8 cellular contexts compared by ENCODE assay signal in genomic region chr17:78970834-78971763, GRCh38. TPM values are rescaled to one million over a fixed set of nuclear protein-coding genes. Genes with fewer than 3 reads are reported as not detected.
DNase-seq lines count a peak whose midpoint lies in the region; ATAC-seq and TF ChIP-seq lines count a peak whose summit lies in the region.

No MANE protein-coding gene starts in this region.

- peak overlapping the region; percentile 69; the same call in 1 of the 2 replicates for H2AFZ ChIP-seq in OCI-LY3 (ENCODE audit: low read depth, low read length)

- TF ChIP-seq CTCF in OCI-LY3 (IDR thresholded peaks at IDR 0.05; ENCODE audit: low read depth, low read length) (peak; percentile 92), endothelial cell (IDR thresholded peaks at IDR 0.05; ENCODE audit: unreplicated experiment) (peak; percentile 84), mucosa of descending colon (IDR thresholded peaks at IDR 0.05) (peak; percentile 61)

- H3K9me3 Mint-ChIP-seq in CD4-positive, CD25-positive, alpha-beta regulatory T cell = no peaks in the 10 kb centered on the region
- H3K9me3 Mint-ChIP-seq in endothelial cell (ENCODE audit: unreplicated experiment) = no peaks in the 10 kb centered on the region

- H3K4me1 ChIP-seq in CD4-positive, CD25-positive, alpha-beta regulatory T cell (ENCODE audit: control insufficient read depth, insufficient read depth, low read length, poor library complexity, severe bottlenecking) = peaks cover 7% of the 10 kb centered on the region
- H3K4me1 ChIP-seq in HUES64 (ENCODE audit: insufficient read depth, low read length) (0 out of 2 replicates have a peak, but pooled peaks cover 10% of the 10 kb centered on the region), OCI-LY3 (ENCODE audit: low read length) (peaks cover 8% of the 10 kb centered on the region; the same call in 1 of the 2 replicates), mucosa of descending colon (ENCODE audit: low read depth) (peaks cover 19% of the 10 kb centered on the region)

- H3K4me3 ChIP-seq in CD4-positive, CD25-positive, alpha-beta regulatory T cell (ENCODE audit: low read depth, low read length) = no peak overlapping the region
- H3K4me3 ChIP-seq in HUES64 (ENCODE audit: low read length) (no peak overlapping the region), OCI-LY3 (ENCODE audit: low read length) (peak overlapping the region; percentile 49), mucosa of descending colon (no peak overlapping the region)

- no peaks in the 10 kb centered on the region for H4K20me1 ChIP-seq in OCI-LY3 (ENCODE audit: insufficient read depth, low read length)

- no peak overlapping the region for H3K9ac ChIP-seq in HUES64 (ENCODE audit: low read depth, low read length)
- H3K9ac ChIP-seq in OCI-LY3 (ENCODE audit: low read length) = peak overlapping the region; percentile 17; the same call in 1 of the 2 replicates

- ATAC-seq in CD4-positive, CD25-positive, alpha-beta regulatory T cell (ENCODE audit: low read depth in 2 of 2) = peak; percentile 59 to 71
- peak; percentile 66 for ATAC-seq in mucosa of descending colon
- ATAC-seq in HG03045 (IDR thresholded peaks at IDR 0.05; ENCODE audit: unreplicated experiment) = no peak

- H3K36me3 ChIP-seq in CD4-positive, CD25-positive, alpha-beta regulatory T cell (ENCODE audit: control insufficient read depth, insufficient read depth, low read length) = no peaks in the 10 kb centered on the region
- no peaks in the 10 kb centered on the region; the same call in 1 of the 2 replicates for H3K36me3 ChIP-seq in HUES64 (ENCODE audit: insufficient read depth, low read length)
- no peaks in the 10 kb centered on the region for H3K36me3 ChIP-seq in OCI-LY3 (replicated peaks; ENCODE audit: low read depth, low read length)
- H3K36me3 ChIP-seq in mucosa of descending colon (ENCODE audit: low read depth) = no peaks in the 10 kb centered on the region

- DNase-seq in CD4-positive, CD25-positive, alpha-beta regulatory T cell = peak; percentile 62 to 77 (median 69)
- DNase-seq in activated CD8-positive, alpha-beta memory T cell treated with anti-CD3 and anti-CD28 coated beads, Interleukin-2, amount 50 U/mL, for 4 hours = peak; percentile 82
- DNase-seq in endothelial cell (ENCODE audit: low spot score) (peak; percentile 83), mucosa of descending colon (peak in 2 of 3 donors; percentile 85 to 93)
- DNase-seq in stimulated activated CD8-positive, alpha-beta memory T cell treated with anti-CD3 and anti-CD28 coated beads, Interleukin-4, amount 100 ng/mL, for 48 hours = peak; percentile 90

- peak overlapping the region; percentile 43 to 53 (median 50) for H3K27ac Mint-ChIP-seq in CD4-positive, CD25-positive, alpha-beta regulatory T cell
- H3K27ac Mint-ChIP-seq in endothelial cell (ENCODE audit: unreplicated experiment) = peak overlapping the region; percentile 24

- H3K4me2 ChIP-seq in OCI-LY3 (ENCODE audit: low read length) = peak overlapping the region; percentile 64

- intact Hi-C loops in mucosa of descending colon (cut with DNase I, micrococcal nuclease) = loop anchor here (2.0 to 5.0 kb wide), 2 partner anchors 104 to 109 kb away; no protein-coding TSS in a partner anchor

- no peaks in the 10 kb centered on the region for H3K79me2 ChIP-seq in OCI-LY3 (ENCODE audit: low read length)

- no peak overlapping the region for H3K27ac ChIP-seq in CD4-positive, CD25-positive, alpha-beta regulatory T cell (ENCODE audit: insufficient read depth, low read length, poor library complexity, severe bottlenecking)
- H3K27ac ChIP-seq in HUES64 (ENCODE audit: low read depth, low read length) = peak overlapping the region; percentile 52; the same call in 1 of the 2 replicates
- H3K27ac ChIP-seq in OCI-LY3 (ENCODE audit: low read length) = no peak overlapping the region

- H3K27me3 ChIP-seq in CD4-positive, CD25-positive, alpha-beta regulatory T cell (ENCODE audit: control insufficient read depth, insufficient read depth, low read length) = no peaks in the 10 kb centered on the region
- H3K27me3 ChIP-seq in HUES64 (ENCODE audit: insufficient read depth, low read length) (no peaks in the 10 kb centered on the region), OCI-LY3 (ENCODE audit: low read depth, low read length) (no peaks in the 10 kb centered on the region)

- peaks cover 0 to 10% (median 5%) of the 10 kb centered on the region in 4 donors for H3K4me1 Mint-ChIP-seq in CD4-positive, CD25-positive, alpha-beta regulatory T cell
- peaks cover 17% of the 10 kb centered on the region for H3K4me1 Mint-ChIP-seq in endothelial cell (ENCODE audit: unreplicated experiment)

- H3K36me3 Mint-ChIP-seq in CD4-positive, CD25-positive, alpha-beta regulatory T cell = peaks cover 5% of the 10 kb centered on the region
- H3K36me3 Mint-ChIP-seq in endothelial cell (ENCODE audit: low read depth, unreplicated experiment) = no peaks in the 10 kb centered on the region

- no peaks in the 10 kb centered on the region for H3K9me3 ChIP-seq in CD4-positive, CD25-positive, alpha-beta regulatory T cell (ENCODE audit: control insufficient read depth in 2 of 2, low read length in 2 of 2)
- H3K9me3 ChIP-seq in HUES64 (ENCODE audit: insufficient read depth, low read depth, low read length) = no peaks in the 10 kb centered on the region
- no peaks in the 10 kb centered on the region for H3K9me3 ChIP-seq in OCI-LY3 (ENCODE audit: insufficient read depth, low read length)
- H3K9me3 ChIP-seq in mucosa of descending colon = no peaks in the 10 kb centered on the region

- H3K27me3 Mint-ChIP-seq in CD4-positive, CD25-positive, alpha-beta regulatory T cell = no peaks in the 10 kb centered on the region
- peaks cover 3% of the 10 kb centered on the region for H3K27me3 Mint-ChIP-seq in endothelial cell (ENCODE audit: unreplicated experiment)

- 57% methylated on average over 34 of the region's 34 CpGs for WGBS in HUES64

- H3K4me3 Mint-ChIP-seq in CD4-positive, CD25-positive, alpha-beta regulatory T cell = no peak overlapping the region
- H3K4me3 Mint-ChIP-seq in endothelial cell (ENCODE audit: unreplicated experiment) = no peak overlapping the region

RNA-seq across cellular contexts. Expression of gene LGALS3BP, which starts 8.6 kb away (rescaled TPM):
- total RNA-seq in CD4-positive, CD25-positive, alpha-beta regulatory T cell = 25.0 TPM
- polyA plus RNA-seq in CD4-positive, CD25-positive, alpha-beta regulatory T cell = 10 to 100 TPM; 23.4 to 43.5 (median 28.8) TPM
- polyA plus RNA-seq in HUES64 (2013, experiment 1 of 2) = 29.6 TPM
- 36.8 TPM for polyA plus RNA-seq in HUES64 (2013, experiment 2 of 2)
- total RNA-seq in endothelial cell (ENCODE audit: unreplicated experiment) = 12.6 TPM
- total RNA-seq in mucosa of descending colon = 100 to 1,000 TPM; 329 to 838 (median 752) TPM

RNA-seq across cellular contexts. Expression of gene CANT1, which starts 38.5 kb away (rescaled TPM):
- 49.6 TPM for total RNA-seq in CD4-positive, CD25-positive, alpha-beta regulatory T cell
- polyA plus RNA-seq in CD4-positive, CD25-positive, alpha-beta regulatory T cell = 10 to 100 TPM in 1 of 4 donors, 1 to 10 TPM in 3; 8.5 to 11.7 (median 9.6) TPM
- polyA plus RNA-seq in HUES64 (2013, experiment 1 of 2) = 28.4 TPM
- 26.9 TPM for polyA plus RNA-seq in HUES64 (2013, experiment 2 of 2)
- total RNA-seq in endothelial cell (ENCODE audit: unreplicated experiment) (81.6 TPM), mucosa of descending colon (100 to 1,000 TPM; 159 to 376 (median 242) TPM)

RNA-seq across cellular contexts. Expression of gene TIMP2, which starts 45.9 kb away (rescaled TPM):
- total RNA-seq in CD4-positive, CD25-positive, alpha-beta regulatory T cell = 6.5 TPM
- polyA plus RNA-seq in CD4-positive, CD25-positive, alpha-beta regulatory T cell = under 1 TPM in 3 of 4 donors, not detected in 1; 0.29 to 0.46 (median 0.35) TPM
- polyA plus RNA-seq in HUES64 (2013, experiment 1 of 2) = 25.5 TPM
- 30.2 TPM for polyA plus RNA-seq in HUES64 (2013, experiment 2 of 2)
- total RNA-seq in endothelial cell (ENCODE audit: unreplicated experiment) = 41.5 TPM
- 100 to 1,000 TPM in 1 of 3 donors, 10 to 100 TPM in 2; 44.9 to 268 (median 91.3) TPM for total RNA-seq in mucosa of descending colon

RNA-seq across cellular contexts. Expression of gene C1QTNF1, which starts 52.9 kb away (rescaled TPM):
- not detected for total RNA-seq in CD4-positive, CD25-positive, alpha-beta regulatory T cell
- not detected for polyA plus RNA-seq in CD4-positive, CD25-positive, alpha-beta regulatory T cell
- 1.1 TPM for polyA plus RNA-seq in HUES64 (2013, experiment 1 of 2)
- 0.89 TPM for polyA plus RNA-seq in HUES64 (2013, experiment 2 of 2)
- 0.26 TPM for total RNA-seq in endothelial cell (ENCODE audit: unreplicated experiment)
- 10 to 100 TPM; 16.9 to 33.3 (median 22.1) TPM for total RNA-seq in mucosa of descending colon

Comparison
In these comparisons a context has a peak if more than half of its experiments do, and no peak if none do; other contexts are left out.
1. RNA of gene LGALS3BP, which starts 8.6 kb away (total RNA-seq): 329 to 838 TPM in mucosa of descending colon; 25.0 TPM in CD4-positive, CD25-positive, alpha-beta regulatory T cell (single experiment) and 12.6 TPM in endothelial cell (single experiment); every median in the first group is over 10 times any median in the second.
2. Peak in every context shown above with its lines, with median percentiles within 50 percentile points of each other: DNase-seq and CTCF ChIP-seq.